17 cellular contexts compared by ENCODE assay signal in the genomic region with DNA sequence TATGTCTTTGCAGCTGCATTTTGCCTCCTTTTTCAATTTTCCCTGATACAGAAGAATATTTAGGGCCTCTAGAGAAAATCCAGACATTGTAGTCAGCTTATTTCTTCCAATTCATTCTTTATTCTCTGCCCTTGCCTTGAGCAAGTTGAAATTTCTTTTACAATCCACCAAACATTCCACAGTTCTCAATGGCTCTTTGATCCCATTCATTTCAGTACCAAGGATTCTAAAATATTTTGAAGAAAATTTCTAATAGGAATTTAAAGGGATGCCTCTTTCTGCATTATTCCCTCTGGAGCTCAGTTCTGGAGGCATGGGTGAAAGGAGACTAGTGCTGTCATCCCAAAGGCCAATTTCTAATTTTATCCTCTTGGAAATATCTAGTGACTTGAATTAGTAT.
DNase-seq lines count a peak whose midpoint lies in the region; TF ChIP-seq lines count a peak whose summit lies in the region.
"Had no signal": no experiment of that assay in that cellular context is flagged by ENCODE, and none has a peak within 500 bp of the region (broad histone marks: within the 10 kb centered on the region; RNA-seq: fewer than 3 reads in every experiment).

No MANE protein-coding gene starts in this region.

- H3K9me3 Mint-ChIP-seq in HFFc6 = peaks cover 4% of the 10 kb centered on the region; the same call in 1 of the 2 replicates
- H3K9me3 Mint-ChIP-seq in mesothelial cell of epicardium = no peaks in the 10 kb centered on the region
- H3K9me3 Mint-ChIP-seq: CD4-positive, alpha-beta T cell; H9 had no signal

- H3K36me3 Mint-ChIP-seq in HFFc6 (ENCODE audit: low read depth) (peaks cover 48% of the 10 kb centered on the region), mesothelial cell of epicardium (peaks cover 3% of the 10 kb centered on the region)

- peak overlapping the region; percentile 33; the same call in 1 of the 2 replicates for H3K27ac ChIP-seq in SK-N-MC
- peak overlapping the region; percentile 79 for H3K27ac ChIP-seq in smooth muscle cell (ENCODE audit: low read depth)
- no peak overlapping the region for H3K27ac ChIP-seq in Peyer's patch
- H3K27ac ChIP-seq: 22Rv1, A549, C4-2B had no signal

- H3K36me3 ChIP-seq in SK-N-MC (ENCODE audit: insufficient read depth, low read length) (no peaks in the 10 kb centered on the region), smooth muscle cell (ENCODE audit: low read depth) (no peaks in the 10 kb centered on the region), Peyer's patch (no peaks in the 10 kb centered on the region)

- H3K79me2 ChIP-seq in smooth muscle cell (ENCODE audit: low read depth) = peaks cover 100% of the 10 kb centered on the region

- H3K27me3 ChIP-seq in smooth muscle cell (ENCODE audit: low read depth) (no peaks in the 10 kb centered on the region), Peyer's patch (no peaks in the 10 kb centered on the region)

- no peak overlapping the region for H2AFZ ChIP-seq in smooth muscle cell (ENCODE audit: low read depth)

- TF ChIP-seq CTCF in HFFc6 (IDR thresholded peaks at IDR 0.05) = no peak
- TF ChIP-seq CTCF in mesothelial cell of epicardium (IDR thresholded peaks at IDR 0.05; ENCODE audit: unreplicated experiment) = no peak
- no peak for TF ChIP-seq CTCF in smooth muscle cell (IDR thresholded peaks at IDR 0.05; ENCODE audit: borderline replicate concordance, insufficient read depth, poor library complexity, severe bottlenecking)
- TF ChIP-seq CTCF in Peyer's patch (IDR thresholded peaks at IDR 0.05) = no peak

- peaks cover 5% of the 10 kb centered on the region for H3K27me3 Mint-ChIP-seq in HFFc6 (ENCODE audit: insufficient read depth)
- H3K27me3 Mint-ChIP-seq in mesothelial cell of epicardium (ENCODE audit: low read depth) = no peaks in the 10 kb centered on the region
- H3K27me3 Mint-ChIP-seq: CD4-positive, alpha-beta T cell had no signal

- no peak for DNase-seq in HFFc6
- DNase-seq in SK-N-MC (ENCODE audit: low read depth, low spot score) = no peak
- DNase-seq in mesothelial cell of epicardium (ENCODE audit: low spot score in 2 of 2, unreplicated experiment in 2 of 2) = no peak
- no peak for DNase-seq in smooth muscle cell (lab: John Stamatoyannopoulos, UW; ENCODE audit: unreplicated experiment)
- DNase-seq in Peyer's patch = no peak
- DNase-seq in mucosa of gallbladder (ENCODE audit: low spot score) = no peak
- no peak for DNase-seq in DMS 273 treated with DMSO at 0.1 percent for 48 hours (lab: John Stamatoyannopoulos, UW)
- DNase-seq: AML-193; Caco-2; CD4-positive, alpha-beta T cell; DMS153; DMS79; GDM1; H9 had no signal

- H3K9ac ChIP-seq in SK-N-MC (ENCODE audit: insufficient read length) (no peak overlapping the region), smooth muscle cell (ENCODE audit: low read depth) (no peak overlapping the region)

- peak overlapping the region; percentile 61 for H3K27ac Mint-ChIP-seq in HFFc6
- H3K27ac Mint-ChIP-seq in mesothelial cell of epicardium = peak overlapping the region; percentile 7
- H3K27ac Mint-ChIP-seq: CD4-positive, alpha-beta T cell had no signal

- H3K4me1 ChIP-seq in smooth muscle cell (ENCODE audit: low read depth) (peaks cover 20% of the 10 kb centered on the region), Peyer's patch (no peaks in the 10 kb centered on the region)
- H3K4me1 ChIP-seq: Caco-2 had no signal

- H3K4me2 ChIP-seq in smooth muscle cell = peak overlapping the region; percentile 63

- peaks cover 15% of the 10 kb centered on the region for H3F3A ChIP-seq in smooth muscle cell (ENCODE audit: low read depth)

- no peak overlapping the region for H3K4me3 ChIP-seq in SK-N-MC
- H3K4me3 ChIP-seq in smooth muscle cell = no peak overlapping the region
- no peak overlapping the region for H3K4me3 ChIP-seq in Peyer's patch
- H3K4me3 ChIP-seq: A549 had no signal

- TF ChIP-seq POLR2A in Peyer's patch (IDR thresholded peaks at IDR 0.05) = no peak

- H3K4me3 Mint-ChIP-seq in HFFc6 (peak overlapping the region; percentile 46), mesothelial cell of epicardium (no peak overlapping the region)
- H3K4me3 Mint-ChIP-seq: CD4-positive, alpha-beta T cell; H9 had no signal

- H3K4me1 Mint-ChIP-seq in HFFc6 (ENCODE audit: low read depth) (peaks cover 95% of the 10 kb centered on the region), mesothelial cell of epicardium (peaks cover 43% of the 10 kb centered on the region)

- peaks cover 45% of the 10 kb centered on the region for H4K20me1 ChIP-seq in smooth muscle cell (ENCODE audit: low read depth)

- no peaks in the 10 kb centered on the region for H3K9me3 ChIP-seq in SK-N-MC (ENCODE audit: low read depth, low read length)
- no peaks in the 10 kb centered on the region for H3K9me3 ChIP-seq in smooth muscle cell (replicated peaks; ENCODE audit: low read depth)
- H3K9me3 ChIP-seq in Peyer's patch = no peaks in the 10 kb centered on the region
- H3K9me3 ChIP-seq: A549, Caco-2 had no signal

Comparison
In these comparisons a context has a peak if more than half of its experiments do, and no peak if none do; other contexts are left out.
1. H3K27ac ChIP-seq: peak in SK-N-MC (single experiment) and smooth muscle cell (single experiment); none in Peyer's patch (0 of 4).